In the genomic region with DNA sequence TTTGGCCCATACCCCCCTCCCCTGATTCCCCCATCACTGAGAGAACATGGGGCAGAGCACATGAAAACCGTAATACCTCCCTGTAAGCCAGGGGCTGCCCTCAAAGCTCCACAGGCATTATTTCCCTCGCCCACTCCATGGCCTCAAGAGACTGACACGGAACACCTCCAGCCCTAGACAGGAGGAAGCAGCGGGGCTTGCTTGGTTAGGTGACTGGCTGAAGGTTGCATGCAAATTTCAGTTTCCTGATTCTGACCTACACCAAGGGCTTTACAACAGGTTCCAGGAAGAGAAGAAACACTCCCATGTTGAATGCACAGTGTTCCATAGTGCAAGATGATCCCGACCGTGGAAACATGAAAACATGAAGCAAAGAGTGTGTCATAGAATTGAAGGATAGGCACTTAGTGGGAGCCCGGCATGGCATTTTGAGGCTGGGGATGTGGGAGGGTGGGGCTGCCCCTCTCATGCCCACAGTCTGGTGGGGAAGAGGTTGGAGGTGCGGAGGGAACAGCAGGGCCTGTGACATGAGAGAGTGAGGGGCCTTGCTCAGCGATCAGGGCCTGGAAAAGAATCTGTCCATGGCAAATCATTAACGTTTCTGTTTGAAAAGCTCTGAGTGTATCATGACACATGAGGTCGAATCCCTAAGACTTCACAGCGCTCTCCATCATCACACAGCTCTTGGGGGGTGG, we compare ENCODE assay signal across 15 cellular contexts. TPM values are rescaled to one million over a fixed set of nuclear protein-coding genes. Genes with fewer than 3 reads are reported as not detected.
A peak's percentile ranks its signal among the peaks of the same experiment; 100 is the strongest.
DNase-seq lines count a peak whose midpoint lies in the region; ATAC-seq and TF ChIP-seq lines count a peak whose summit lies in the region.
"Had no signal": no experiment of that assay in that cellular context is flagged by ENCODE, and none has a peak within 500 bp of the region (broad histone marks: within the 10 kb centered on the region; RNA-seq: fewer than 3 reads in every experiment).

No MANE protein-coding gene starts in this region.

- intact Hi-C loops in breast epithelium (cut with DNase I; ENCODE audit: low total_unique reads) (no loop called here), MCF 10A (cut with micrococcal nuclease) (no loop called here)

- no TSS peak for BruUV-seq in MCF 10A (replicated peaks; lab: Mats Ljungman, UMichigan)

- peak; percentile 63 for ATAC-seq in GM18499 (IDR thresholded peaks at IDR 0.05; ENCODE audit: insufficient read depth, unreplicated experiment)
- peak; percentile 69 for ATAC-seq in GM21381 (IDR thresholded peaks at IDR 0.05; ENCODE audit: unreplicated experiment)
- peak; percentile 67 for ATAC-seq in HG03108 (IDR thresholded peaks at IDR 0.05; ENCODE audit: unreplicated experiment)
- ATAC-seq: left lung had no signal

- H3K27ac ChIP-seq in breast epithelium: no peak overlapping the region
- H3K27ac ChIP-seq: left lung, thoracic aorta had no signal

- no peaks in the 10 kb centered on the region for H3K36me3 Mint-ChIP-seq in MCF 10A (ENCODE audit: insufficient read depth, unreplicated experiment)

- no peak for TF ChIP-seq POLR2A in breast epithelium (IDR thresholded peaks at IDR 0.05)

- peak; percentile 23 for DNase-seq in germinal center (ENCODE audit: low spot score)
- no peak for DNase-seq in breast epithelium (ENCODE audit: low spot score in 2 of 2)
- DNase-seq in MCF 10A (ENCODE audit: unreplicated experiment): no peak
- DNase-seq in activated CD4-positive, alpha-beta T cell treated with anti-CD3 and anti-CD28 coated beads, Interleukin-2, amount 50 U/mL, for 4 hours: no peak
- no peak for DNase-seq in BE2C
- DNase-seq: AML-193, H7, left lung, NCI-H2029, posterior cingulate gyrus had no signal

- H3K9me3 ChIP-seq in breast epithelium: no peaks in the 10 kb centered on the region
- no peaks in the 10 kb centered on the region for H3K9me3 ChIP-seq in BE2C
- H3K9me3 ChIP-seq: left lung, thoracic aorta had no signal

- no peaks in the 10 kb centered on the region for H3K27me3 Mint-ChIP-seq in MCF 10A (ENCODE audit: insufficient read depth, unreplicated experiment)

- H3K27me3 ChIP-seq in breast epithelium (no peaks in the 10 kb centered on the region), BE2C (no peaks in the 10 kb centered on the region)
- H3K27me3 ChIP-seq: left lung had no signal

- H3K4me3 ChIP-seq in breast epithelium (no peak overlapping the region), BE2C (ENCODE audit: low read depth, low read length) (no peak overlapping the region)
- H3K4me3 ChIP-seq: left lung, thoracic aorta had no signal

- H3K4me1 Mint-ChIP-seq in MCF 10A (ENCODE audit: insufficient read depth, unreplicated experiment): no peaks in the 10 kb centered on the region

- CTCF ChIA-PET in MCF 10A (lab: Yijun Ruan, JAX): interaction anchor here (0.5 kb wide), 1 partner anchor 1231 kb away, joined by 3 read pairs; no protein-coding TSS in a partner anchor

- TF ChIP-seq CTCF in breast epithelium (IDR thresholded peaks at IDR 0.05) (no peak), MCF 10A (IDR thresholded peaks at IDR 0.05; ENCODE audit: unreplicated experiment) (no peak), BE2C (IDR thresholded peaks at IDR 0.05; ENCODE audit: low read depth, low read length) (no peak)

- POLR2A ChIA-PET in MCF 10A (lab: Yijun Ruan, JAX): no interaction called here

- H3K27ac Mint-ChIP-seq in MCF 10A (ENCODE audit: low read depth, unreplicated experiment): no peak overlapping the region
- H3K27ac Mint-ChIP-seq: IgD-negative memory B cell had no signal

- H3K4me3 Mint-ChIP-seq in MCF 10A (ENCODE audit: unreplicated experiment): no peak overlapping the region

- no peaks in the 10 kb centered on the region for H3K4me1 ChIP-seq in breast epithelium
- H3K4me1 ChIP-seq in BE2C: no peaks in the 10 kb centered on the region
- H3K4me1 ChIP-seq: left lung had no signal

- H3K9me3 Mint-ChIP-seq in MCF 10A (ENCODE audit: unreplicated experiment): no peaks in the 10 kb centered on the region
- H3K9me3 Mint-ChIP-seq: IgD-negative memory B cell had no signal

- H3K36me3 ChIP-seq in breast epithelium: no peaks in the 10 kb centered on the region
- no peaks in the 10 kb centered on the region for H3K36me3 ChIP-seq in BE2C

RNA-seq across cellular contexts. Expression of gene GPR137B, which starts 33.5 kb away (rescaled TPM):
- total RNA-seq in breast epithelium: 10 to 100 TPM; 24.1 to 29.6 (median 25.6) TPM
- total RNA-seq in MCF 10A (2022): 8.4 and 15.0 TPM in 2 replicates
- polyA plus RNA-seq in BE2C (2012; ENCODE audit: insufficient read depth, insufficient read length, low read depth): not detected
